In the genomic region with DNA sequence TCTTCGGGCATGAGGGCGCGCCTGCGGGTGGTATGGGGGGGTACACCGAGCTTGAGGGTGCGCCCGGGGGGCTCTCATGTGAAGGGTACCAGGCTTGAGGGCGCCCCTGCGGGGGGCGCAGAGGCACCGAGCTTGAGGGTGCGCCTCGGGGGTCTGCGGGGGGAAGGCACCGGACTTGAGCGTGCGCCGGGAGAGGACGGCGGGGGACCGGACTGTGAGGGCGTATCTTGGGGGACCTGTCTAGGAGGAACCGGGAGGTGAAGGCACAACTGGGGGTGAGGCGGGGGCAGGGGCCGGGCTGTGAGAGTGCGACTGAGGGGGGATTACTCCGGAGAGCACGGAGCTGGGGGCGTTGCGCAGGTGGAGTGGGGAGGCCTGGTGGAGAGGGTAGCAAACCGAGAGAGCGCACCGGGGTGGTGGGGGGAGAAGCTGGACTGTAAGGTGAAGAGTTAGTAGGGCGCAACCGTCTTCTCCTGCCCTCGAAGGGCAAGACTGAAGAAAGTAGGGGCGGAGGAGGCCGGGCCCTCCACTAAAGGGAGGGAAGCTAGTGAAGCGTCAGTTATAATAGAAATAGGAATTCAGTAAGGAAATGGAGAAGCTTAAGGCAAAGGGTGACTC, we compare ENCODE assay signal across 1 cellular context.
TF ChIP-seq lines count a peak whose summit lies in the region.

No MANE protein-coding gene starts in this region.

TF ChIP-seq in endothelial cell of umbilical vein, 7 proteins besides CTCF, POLR2A, EP300 and RAD21 (continued from another document):
- TF ChIP-seq, protein P1, sequence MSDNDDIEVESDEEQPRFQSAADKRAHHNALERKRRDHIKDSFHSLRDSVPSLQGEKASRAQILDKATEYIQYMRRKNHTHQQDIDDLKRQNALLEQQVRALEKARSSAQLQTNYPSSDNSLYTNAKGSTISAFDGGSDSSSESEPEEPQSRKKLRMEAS (IDR thresholded peaks at IDR 0.05; ENCODE audit: insufficient read depth, insufficient read length) = no peak
- no peak for TF ChIP-seq FOS (IDR thresholded peaks at IDR 0.05; ENCODE audit: borderline replicate concordance, insufficient read depth, low read length)
- no peak for TF ChIP-seq POLR2AphosphoS5 (IDR thresholded peaks at IDR 0.05; ENCODE audit: insufficient read depth, low read depth, low read length)
- TF ChIP-seq GATA2 (IDR thresholded peaks at IDR 0.05; ENCODE audit: insufficient read depth, insufficient read length, low read depth, low read length) = no peak
- TF ChIP-seq MYC (IDR thresholded peaks at IDR 0.05; ENCODE audit: low read depth, low read length) = no peak
- TF ChIP-seq EZH2 (IDR thresholded peaks at IDR 0.05; ENCODE audit: borderline replicate concordance, low read depth, low read length, severe bottlenecking) = no peak
